In the genomic region with DNA sequence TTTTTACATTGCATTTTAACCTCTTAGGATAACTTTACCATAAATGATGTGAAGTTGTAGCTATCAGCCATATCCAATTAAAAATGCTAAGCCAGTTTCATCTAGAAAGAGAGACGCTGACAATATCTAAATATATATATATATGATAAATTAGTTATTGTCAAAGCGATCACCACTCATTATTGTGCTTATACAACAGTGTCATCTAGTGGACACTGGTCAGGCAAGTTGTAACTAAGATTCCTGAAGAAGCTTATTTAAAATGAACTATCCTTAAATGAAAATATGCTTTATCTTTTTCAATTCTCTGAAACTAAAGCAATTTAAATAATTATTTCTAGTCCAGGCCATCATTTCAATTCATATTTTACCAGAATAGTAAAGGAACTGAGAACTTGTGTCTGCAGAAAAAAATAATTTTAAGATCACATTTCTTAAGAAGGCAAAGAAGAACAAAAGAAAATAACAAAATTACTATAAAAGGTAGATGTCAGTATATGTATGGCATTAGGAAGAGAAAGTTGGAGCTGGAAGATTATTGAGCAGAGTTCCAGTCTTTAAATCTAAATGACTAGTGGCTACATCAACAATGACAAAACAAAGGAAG, we compare ENCODE assay signal across 8 cellular contexts.
DNase-seq lines count a peak whose midpoint lies in the region; ATAC-seq, FAIRE-seq and TF ChIP-seq lines count a peak whose summit lies in the region.

No MANE protein-coding gene starts in this region.

- H4K20me1 ChIP-seq in Karpas-422 (ENCODE audit: insufficient read depth, low read depth, low read length), result no peaks in the 10 kb centered on the region

- no peaks in the 10 kb centered on the region for H3K9me2 ChIP-seq in Karpas-422 (replicated peaks; ENCODE audit: insufficient read depth, low read length)

- H3K79me2 ChIP-seq in Karpas-422 (ENCODE audit: low read length), result no peaks in the 10 kb centered on the region

- peak; percentile 70 for FAIRE-seq in frontal cortex (lab: Jason Lieb, UNC)

- H3K27me3 ChIP-seq in Karpas-422 (ENCODE audit: low read length) (no peaks in the 10 kb centered on the region), spleen (replicated peaks in 1 of 7) (no peaks in the 10 kb centered on the region)

- no peak overlapping the region for H3K27ac ChIP-seq in Karpas-422 (ENCODE audit: low read length)
- no peak overlapping the region for H3K27ac ChIP-seq in spleen

- H3K4me2 ChIP-seq in Karpas-422 (ENCODE audit: low read depth, low read length, poor library complexity, severe bottlenecking), result no peak overlapping the region

- H3K36me3 ChIP-seq in Karpas-422 (ENCODE audit: insufficient read depth, low read length) (no peaks in the 10 kb centered on the region), spleen (no peaks in the 10 kb centered on the region)

- no peak overlapping the region for H3K4me3 ChIP-seq in Karpas-422 (ENCODE audit: low read length)
- H3K4me3 ChIP-seq in spleen, result no peak overlapping the region

- H3K4me1 ChIP-seq in Karpas-422 (ENCODE audit: low read length), result no peaks in the 10 kb centered on the region
- H3K4me1 ChIP-seq in spleen, result no peaks in the 10 kb centered on the region

- no peak overlapping the region for H3K9ac ChIP-seq in Karpas-422 (ENCODE audit: low read length)

- no peak overlapping the region for H2AFZ ChIP-seq in Karpas-422 (ENCODE audit: low read length)

- TF ChIP-seq CTCF in spleen (IDR thresholded peaks at IDR 0.05 in 8 of 11, conservative IDR thresholded peaks at IDR 0.05 in 3 of 11), result peak in 8 of 11 experiments; percentile 16 to 60 (median 50)

- TF ChIP-seq POLR2A in spleen (IDR thresholded peaks at IDR 0.05), result no peak

- WGBS in spleen, 5 donors, result 7 to 11% (median 9%) methylated on average over 2 of the region's 2 CpGs

- intact Hi-C loops in spleen (cut with DNase I; ENCODE audit: low total_unique reads), result loop anchor here (10.0 kb wide), 1 partner anchor 413 kb away; no protein-coding TSS in a partner anchor

- no peaks in the 10 kb centered on the region for H3K9me3 ChIP-seq in Karpas-422 (ENCODE audit: low read length)
- H3K9me3 ChIP-seq in spleen, result no peaks in the 10 kb centered on the region

- no peak for ATAC-seq in HG02870 (IDR thresholded peaks at IDR 0.05; ENCODE audit: unreplicated experiment)

- DNase-seq in EL (peak; percentile 68), Karpas-422 (peak; percentile 67), SKM-1 (lab: John Stamatoyannopoulos, UW; ENCODE audit: unreplicated experiment) (peak; percentile 20), frontal cortex (ENCODE audit: low spot score in 2 of 2) (peak in 1 of 2 donors; percentile 2), spleen (no peak), HuH-7 (ENCODE audit: low spot score) (no peak), GOT3 (lab: John Stamatoyannopoulos, UW) (no peak)

Comparison
In these comparisons a context has a peak if more than half of its experiments do, and no peak if none do; other contexts are left out.
1. DNase-seq: peak in EL (single experiment), Karpas-422 (single experiment) and SKM-1 (single experiment); none in spleen (single experiment), HuH-7 (single experiment) and GOT3 (single experiment).